Comparison of ENCODE assay signal across 19 cellular contexts in genomic region chr6:22925920-22926587, GRCh38.
DNase-seq lines count a peak whose midpoint lies in the region; ATAC-seq and TF ChIP-seq lines count a peak whose summit lies in the region.
"Had no signal": no experiment of that assay in that cellular context is flagged by ENCODE, and none has a peak within 500 bp of the region (broad histone marks: within the 10 kb centered on the region; RNA-seq: fewer than 3 reads in every experiment).

No MANE protein-coding gene starts in this region.

- TF ChIP-seq POLR2A in heart left ventricle (IDR thresholded peaks at IDR 0.05) (no peak), spleen (IDR thresholded peaks at IDR 0.05) (no peak), vagina (IDR thresholded peaks at IDR 0.05) (no peak)

- H3K36me3 ChIP-seq in heart left ventricle (no peaks in the 10 kb centered on the region), mesodermal cell (ENCODE audit: control insufficient read depth, insufficient read depth, low read length) (no peaks in the 10 kb centered on the region), spleen (no peaks in the 10 kb centered on the region), vagina (no peaks in the 10 kb centered on the region)
- H3K36me3 ChIP-seq: MG63, SJSA1 had no signal

- H3K9me3 ChIP-seq in heart left ventricle = no peaks in the 10 kb centered on the region
- H3K9me3 ChIP-seq in mesodermal cell (ENCODE audit: control insufficient read depth, low read length) = no peaks in the 10 kb centered on the region
- H3K9me3 ChIP-seq in spleen = no peaks in the 10 kb centered on the region
- H3K9me3 ChIP-seq in vagina = no peaks in the 10 kb centered on the region
- H3K9me3 ChIP-seq: MG63, SJSA1 had no signal

- WGBS in heart left ventricle, 4 donors = 45 to 62% (median 58%) methylated on average over 3 of the region's 3 CpGs
- WGBS in mesodermal cell (ENCODE audit: insufficient coverage in 2 of 2), 2 experiments = 83 to 87% methylated on average over 3 of the region's 3 CpGs
- WGBS in spleen, 5 donors = 47 to 74% (median 61%) methylated on average over 3 of the region's 3 CpGs

- TF ChIP-seq CTCF in heart left ventricle (IDR thresholded peaks at IDR 0.05) = no peak
- no peak for TF ChIP-seq CTCF in spleen (IDR thresholded peaks at IDR 0.05 in 8 of 11, conservative IDR thresholded peaks at IDR 0.05 in 3 of 11)
- TF ChIP-seq CTCF in vagina (IDR thresholded peaks at IDR 0.05) = no peak

- DNase-seq in heart left ventricle (no peak), left ventricle myocardium superior (no peak), SK-N-DZ (ENCODE audit: low spot score) (peak; percentile 11), spleen (no peak), vagina (ENCODE audit: extremely low spot score in 2 of 2) (no peak), AG20443 (ENCODE audit: low spot score) (no peak)
- no peak for DNase-seq in activated naive CD4-positive, alpha-beta T cell treated with Interleukin-2 at 50 U/mL for 16 hours
- DNase-seq: CD4-positive, CD25-positive, alpha-beta regulatory T cell; DND-41; GF-D8; MG63; NCI-H1092 treated with DMSO at 0.1 percent for 48 hours; NCI-H2029 treated with DMSO at 0.1 percent for 48 hours; NCI-H526; OCI-M1 had no signal

- ATAC-seq in heart left ventricle (no peak), left ventricle myocardium superior (no peak)

- H3K27me3 ChIP-seq in heart left ventricle (no peaks in the 10 kb centered on the region), spleen (replicated peaks in 1 of 7) (no peaks in the 10 kb centered on the region), vagina (no peaks in the 10 kb centered on the region)
- H3K27me3 ChIP-seq: MG63, SJSA1 had no signal

- no peak overlapping the region for H3K4me3 ChIP-seq in heart left ventricle
- no peak overlapping the region for H3K4me3 ChIP-seq in mesodermal cell (ENCODE audit: extremely low read depth, insufficient read depth, low read length, poor library complexity, severe bottlenecking)
- H3K4me3 ChIP-seq in spleen = no peak overlapping the region
- no peak overlapping the region for H3K4me3 ChIP-seq in vagina
- H3K4me3 ChIP-seq: MG63, SJSA1 had no signal

- H3K27ac ChIP-seq in heart left ventricle (peak overlapping the region in 7 of 12 donors; percentile 4 to 62 (median 35)), mesodermal cell (ENCODE audit: low read depth, low read length, severe bottlenecking) (peak overlapping the region; percentile 52), spleen (peak overlapping the region in 7 of 8 donors; percentile 48 to 77 (median 66)), vagina (no peak overlapping the region)
- H3K27ac ChIP-seq: KMS-11, RWPE1, SJSA1 had no signal

- intact Hi-C loops in heart left ventricle (cut with DNase I) (loop anchor here in 1 of 10 donors (10.0 kb wide), 1 partner anchor 519 kb away; no protein-coding TSS in a partner anchor), left ventricle myocardium superior (cut with micrococcal nuclease) (no loop called here), spleen (cut with DNase I; ENCODE audit: low total_unique reads) (no loop called here), vagina (cut with DNase I) (no loop called here)

- peaks cover 3 to 43% (median 31%) of the 10 kb centered on the region in 12 donors for H3K4me1 ChIP-seq in heart left ventricle
- H3K4me1 ChIP-seq in mesodermal cell (ENCODE audit: control insufficient read depth, insufficient read depth, low read length, poor library complexity, severe bottlenecking) = peaks cover 14% of the 10 kb centered on the region
- H3K4me1 ChIP-seq in spleen = peaks cover 0 to 17% (median 6%) of the 10 kb centered on the region in 6 donors
- no peaks in the 10 kb centered on the region for H3K4me1 ChIP-seq in vagina
- H3K4me1 ChIP-seq: SJSA1 had no signal
